In genomic region chr22:20636075-20636812, GRCh38 we compare ENCODE assay signal across 23 cellular contexts.
"Had no signal": no experiment of that assay in that cellular context is flagged by ENCODE, and none has a peak within 500 bp of the region (broad histone marks: within the 10 kb centered on the region; RNA-seq: fewer than 3 reads in every experiment).

No MANE protein-coding gene starts in this region.

- H2AFZ ChIP-seq: hepatocyte had no signal

- H3K4me2 ChIP-seq: hepatocyte had no signal

- H3K27me3 ChIP-seq: hepatocyte, testis had no signal

- DNase-seq: dermis blood vessel endothelial cell; effector memory CD4-positive, alpha-beta T cell; foreskin keratinocyte; heart left ventricle; left cardiac atrium; left lung; mammary epithelial cell; mesendoderm; natural killer cell; psoas muscle; right cardiac atrium; spleen; stimulated activated CD4-positive, alpha-beta T cell treated with anti-CD3 and anti-CD28 coated beads, Interleukin-4, amount 100 ng/mL, for 4 hours; stimulated activated naive CD8-positive, alpha-beta T cell treated with anti-CD3 and anti-CD28 coated beads, Interleukin-15, Interleukin-2, amounts not matched to agents 100 U/mL and 50 U/mL, for 24 hours; substantia nigra; testis had no signal

- H3K4me3 ChIP-seq: coronary artery, esophagus muscularis mucosa, gastroesophageal sphincter, heart left ventricle, hepatocyte, left lung, psoas muscle, skin epidermis, spleen, testis, tibial artery had no signal

- H3K4me1 ChIP-seq: esophagus muscularis mucosa, foreskin keratinocyte, gastroesophageal sphincter, heart left ventricle, left lung, psoas muscle, spleen, testis, tibial artery had no signal

- H3K27ac ChIP-seq: coronary artery, esophagus muscularis mucosa, foreskin keratinocyte, gastroesophageal sphincter, heart left ventricle, hepatocyte, left lung, psoas muscle, skin epidermis, spleen, testis, tibial artery had no signal

- H3K9me3 ChIP-seq: psoas muscle, testis had no signal

- ATAC-seq: foreskin keratinocyte; gastroesophageal sphincter; heart left ventricle; left cardiac atrium; left lung; psoas muscle; stimulated activated memory B cell treated with anti-CD40 and anti-IgM and Interleukin-4, amounts not matched to agents 10 μg/mL and 1 μg/mL and 100 μg/mL, for 72 hours; stimulated activated naive CD8-positive, alpha-beta T cell treated with anti-CD3 and anti-CD28 coated beads, Interleukin-15, Interleukin-2, amounts not matched to agents 100 U/mL and 50 U/mL, for 24 hours had no signal

- H3K79me2 ChIP-seq: hepatocyte had no signal

- H3K36me3 ChIP-seq: esophagus muscularis mucosa, gastroesophageal sphincter, heart left ventricle, left lung, spleen, tibial artery had no signal
